8 cellular contexts compared by ENCODE assay signal in genomic region chr11:112555491-112556364, GRCh38.
DNase-seq lines count a peak whose midpoint lies in the region; ATAC-seq and TF ChIP-seq lines count a peak whose summit lies in the region.

No MANE protein-coding gene starts in this region.

- no peaks in the 10 kb centered on the region for H3K27me3 Mint-ChIP-seq in endothelial cell (ENCODE audit: unreplicated experiment)

- no peak for ATAC-seq in HG02852 (IDR thresholded peaks at IDR 0.05; ENCODE audit: unreplicated experiment)

- H3K4me1 Mint-ChIP-seq in endothelial cell (ENCODE audit: unreplicated experiment): no peaks in the 10 kb centered on the region

- peak; percentile 77 for TF ChIP-seq CTCF in endothelial cell (IDR thresholded peaks at IDR 0.05; ENCODE audit: unreplicated experiment)

- H3K9me3 Mint-ChIP-seq in endothelial cell (ENCODE audit: unreplicated experiment): no peaks in the 10 kb centered on the region

- H3K36me3 Mint-ChIP-seq in endothelial cell (ENCODE audit: low read depth, unreplicated experiment): no peaks in the 10 kb centered on the region

- H3K4me3 Mint-ChIP-seq in endothelial cell (ENCODE audit: unreplicated experiment): no peak overlapping the region

- no peak overlapping the region for H3K27ac Mint-ChIP-seq in endothelial cell (ENCODE audit: unreplicated experiment)

- DNase-seq in SKM-1 treated with dmso at 0.1 percent for 144 hours (lab: John Stamatoyannopoulos, UW; ENCODE audit: unreplicated experiment) (peak; percentile 17), SKM-1 (lab: John Stamatoyannopoulos, UW; ENCODE audit: unreplicated experiment) (no peak), NCI-H345 (lab: John Stamatoyannopoulos, UW) (peak; percentile 43), endothelial cell (ENCODE audit: low spot score) (peak; percentile 89), myocyte (ENCODE audit: low read depth) (peak; percentile 75)
- peak; percentile 87 for DNase-seq in activated CD8-positive, alpha-beta memory T cell treated with anti-CD3 and anti-CD28 coated beads for 24 hours
- DNase-seq in stimulated activated CD8-positive, alpha-beta memory T cell treated with anti-CD3 and anti-CD28 coated beads, Interleukin-7, amount 100 ng/mL, for 48 hours (ENCODE audit: extremely low read depth in 1 of 2, low read depth in 1 of 2): peak; percentile 23 to 44
